ENCODE assay signal across 1 cellular context in genomic region chr17:76268991-76269981, GRCh38.
TF ChIP-seq lines count a peak whose summit lies in the region.

No MANE protein-coding gene starts in this region.

TF ChIP-seq in GM12878, 131 proteins besides CTCF, POLR2A, EP300 and RAD21 (continued from another document):
- TF ChIP-seq SIX5 (IDR thresholded peaks at IDR 0.05; ENCODE audit: low read depth, low read length, severe bottlenecking) = no peak
- no peak for TF ChIP-seq BCLAF1 (IDR thresholded peaks at IDR 0.05)
- no peak for TF ChIP-seq SPI1 (IDR thresholded peaks at IDR 0.05; ENCODE audit: borderline replicate concordance, insufficient read depth, low read depth, low read length)
- TF ChIP-seq, protein P1, sequence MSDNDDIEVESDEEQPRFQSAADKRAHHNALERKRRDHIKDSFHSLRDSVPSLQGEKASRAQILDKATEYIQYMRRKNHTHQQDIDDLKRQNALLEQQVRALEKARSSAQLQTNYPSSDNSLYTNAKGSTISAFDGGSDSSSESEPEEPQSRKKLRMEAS (IDR thresholded peaks at IDR 0.05; ENCODE audit: low read depth, low read length) = no peak
- no peak for TF ChIP-seq ZSCAN29 (IDR thresholded peaks at IDR 0.05)
- TF ChIP-seq SUPT20H (IDR thresholded peaks at IDR 0.05; ENCODE audit: borderline replicate concordance, control insufficient read depth, low read depth, low read length) = no peak
- TF ChIP-seq RFX5 (IDR thresholded peaks at IDR 0.05; ENCODE audit: low read depth, low read length) = no peak
- TF ChIP-seq RBBP5 (conservative IDR thresholded peaks at IDR 0.05) = no peak
- no peak for TF ChIP-seq RELB (IDR thresholded peaks at IDR 0.05; ENCODE audit: low read depth)
- TF ChIP-seq ATF2 (IDR thresholded peaks at IDR 0.05; ENCODE audit: low read length) = no peak
